8 cellular contexts compared by ENCODE assay signal in the genomic region with DNA sequence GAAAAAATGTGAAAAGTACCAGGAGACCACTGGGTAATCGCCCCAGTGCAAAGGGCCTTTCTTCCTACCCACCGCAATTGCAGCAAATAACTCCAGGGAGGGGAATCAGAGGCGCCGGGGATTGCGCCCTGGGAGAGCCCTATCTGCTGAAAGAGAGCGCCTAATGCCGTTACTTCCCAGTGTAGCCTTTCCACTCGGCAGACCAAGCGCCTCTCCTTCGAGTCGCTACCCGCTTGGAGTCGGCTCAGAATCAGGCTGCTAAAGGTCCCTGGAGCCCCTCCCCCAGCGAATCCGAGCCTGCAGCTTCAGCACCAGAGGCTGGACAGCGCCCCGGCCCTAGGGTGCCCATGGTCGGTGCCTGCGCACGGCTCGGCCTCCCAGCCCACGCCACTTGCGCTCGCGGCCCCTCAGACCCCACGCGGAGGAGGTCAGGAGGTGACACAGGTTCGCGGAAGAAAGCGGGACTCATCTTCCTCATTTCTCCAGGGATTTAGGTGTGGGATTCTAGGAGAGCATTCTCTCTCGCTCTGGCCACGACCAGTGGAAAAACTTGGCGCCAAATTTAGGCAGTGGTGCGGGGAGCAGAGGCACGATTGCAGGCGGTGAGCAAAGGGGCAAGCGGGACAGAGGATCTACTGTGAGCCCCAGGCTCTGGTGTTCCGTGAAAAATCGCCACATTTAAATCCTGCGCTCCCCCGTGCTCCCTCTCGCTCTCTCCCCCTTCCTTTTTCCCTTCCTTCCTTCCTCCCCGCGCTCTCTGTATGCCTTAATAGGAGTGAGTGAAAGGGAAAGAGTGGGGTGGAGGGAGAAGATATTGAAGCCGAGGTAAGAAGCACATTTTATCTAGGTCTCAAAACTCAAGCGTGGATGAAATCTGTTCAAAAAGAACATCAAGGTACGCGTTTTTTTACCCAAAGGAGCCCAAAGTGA. TPM values are rescaled to one million over a fixed set of nuclear protein-coding genes. Genes with fewer than 3 reads are reported as not detected.
DNase-seq lines count a peak whose midpoint lies in the region; ATAC-seq, FAIRE-seq and TF ChIP-seq lines count a peak whose summit lies in the region.

No MANE protein-coding gene starts in this region.

- peaks cover 24% of the 10 kb centered on the region for H3K4me1 ChIP-seq in NT2/D1 (ENCODE audit: insufficient read depth, insufficient read length)
- no peaks in the 10 kb centered on the region for H3K4me1 ChIP-seq in small intestine (ENCODE audit: control insufficient read depth in 2 of 2, insufficient read depth in 1 of 2, low read depth in 1 of 2, low read length in 1 of 2)

- TF ChIP-seq CTCF in brain microvascular endothelial cell (IDR thresholded peaks at IDR 0.05; ENCODE audit: low read depth, low read length, missing control alignments) (no peak), GM10266 (IDR thresholded peaks at IDR 0.05; ENCODE audit: control insufficient read depth, insufficient read depth, low read depth, missing control alignments) (no peak)

- H3K9me3 ChIP-seq in NT2/D1 (ENCODE audit: insufficient read depth, low read length) (no peaks in the 10 kb centered on the region), small intestine (ENCODE audit: control insufficient read depth, low read depth) (no peaks in the 10 kb centered on the region)

- H3K27ac ChIP-seq in brain microvascular endothelial cell (no peak overlapping the region), small intestine (ENCODE audit: low read depth in 1 of 2, low read length in 1 of 2) (no peak overlapping the region)

- peak overlapping the region; percentile 36 for H3K4me3 ChIP-seq in NT2/D1 (ENCODE audit: insufficient read length, low read depth)
- no peak overlapping the region for H3K4me3 ChIP-seq in brain microvascular endothelial cell (ENCODE audit: low read depth, low read length)
- no peak overlapping the region for H3K4me3 ChIP-seq in small intestine (ENCODE audit: low read depth in 1 of 2, low read length in 2 of 2)

- peak; percentile 83 for DNase-seq in ELF-1 (ENCODE audit: low read depth, low spot score)
- DNase-seq in NT2/D1 (ENCODE audit: low read depth, low spot score) = peak; percentile 52
- peak; percentile 11 for DNase-seq in brain microvascular endothelial cell
- DNase-seq in medulla oblongata (ENCODE audit: extremely low spot score) = peak; percentile 36
- no peak for DNase-seq in small intestine
- DNase-seq in GM10266 (ENCODE audit: extremely low spot score) = no peak

- peak overlapping the region; percentile 66 for H3K9ac ChIP-seq in NT2/D1 (ENCODE audit: insufficient read length, low read depth)

- ATAC-seq in HG03025 (IDR thresholded peaks at IDR 0.05; ENCODE audit: low FRiP score, unreplicated experiment) (no peak), GM18873 (IDR thresholded peaks at IDR 0.05; ENCODE audit: low FRiP score, unreplicated experiment) (no peak)

- 5 to 9% (median 6%) methylated on average over 48 of the region's 48 CpGs for WGBS in small intestine, 3 donors

- peaks cover 88% of the 10 kb centered on the region for H3K27me3 ChIP-seq in NT2/D1 (ENCODE audit: insufficient read depth, insufficient read length)
- peaks cover 48% of the 10 kb centered on the region for H3K27me3 ChIP-seq in brain microvascular endothelial cell (replicated peaks)
- peaks cover 0 to 32% of the 10 kb centered on the region in 2 donors for H3K27me3 ChIP-seq in small intestine (ENCODE audit: control insufficient read depth in 2 of 2, insufficient read depth in 2 of 2, low read length in 2 of 2)

- H3K36me3 ChIP-seq in NT2/D1 (ENCODE audit: insufficient read depth, insufficient read length, low read length) (no peaks in the 10 kb centered on the region), brain microvascular endothelial cell (replicated peaks) (no peaks in the 10 kb centered on the region), small intestine (ENCODE audit: control insufficient read depth in 2 of 2, insufficient read depth in 2 of 2, low read length in 2 of 2) (no peaks in the 10 kb centered on the region)

- in situ Hi-C loops in brain microvascular endothelial cell (cut with HindIII; ENCODE audit: low pct_ligation_motif_present, low sequenced_read_pairs) = no loop called here

- no peak for FAIRE-seq in small intestine (lab: Jason Lieb, UNC)

RNA-seq across cellular contexts. Expression of a gene that starts 15.4 kb away (rescaled TPM):
- 10 to 100 TPM in 2 of 3 donors, 1 to 10 TPM in 1; 5.4 to 16.8 (median 14.4) TPM for polyA plus RNA-seq in small intestine

RNA-seq across cellular contexts. Expression of a gene that starts 33.0 kb away (rescaled TPM):
- 100 to 1,000 TPM in 2 of 3 donors, 10 to 100 TPM in 1; 64.5 to 434 (median 132) TPM for polyA plus RNA-seq in small intestine

RNA-seq across cellular contexts. Expression of a gene that starts 59.3 kb away (rescaled TPM):
- polyA plus RNA-seq in small intestine = 1 to 10 TPM; 1.1 to 3.8 (median 3.2) TPM

Comparison
In these comparisons a context has a peak if more than half of its experiments do, and no peak if none do; other contexts are left out.
1. DNase-seq: peak in ELF-1 (single experiment), NT2/D1 (single experiment), brain microvascular endothelial cell (single experiment) and medulla oblongata (single experiment); none in small intestine (single experiment) and GM10266 (single experiment).